22 cellular contexts compared by ENCODE assay signal in the genomic region with DNA sequence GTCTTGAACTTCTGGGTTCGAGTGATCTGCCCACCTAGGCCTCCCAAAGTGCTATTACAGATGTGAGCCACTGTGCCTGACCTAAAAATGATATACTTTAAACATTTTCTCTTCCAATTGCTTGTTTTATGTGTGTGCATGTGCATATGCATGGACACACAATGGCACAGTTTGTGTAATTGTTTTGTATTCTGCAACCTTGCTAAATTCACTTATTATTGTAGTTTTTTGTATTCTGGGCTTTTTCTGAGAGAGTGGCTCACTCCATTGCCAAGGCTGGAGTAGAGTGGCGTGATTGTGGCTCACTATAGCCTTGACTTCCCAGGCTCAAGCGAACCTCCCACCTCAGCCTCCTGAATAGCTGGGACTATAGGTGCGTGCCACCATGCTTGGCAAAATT.
"Had no signal": no experiment of that assay in that cellular context is flagged by ENCODE, and none has a peak within 500 bp of the region (broad histone marks: within the 10 kb centered on the region; RNA-seq: fewer than 3 reads in every experiment).

No MANE protein-coding gene starts in this region.

- H3K9ac ChIP-seq: SK-N-SH had no signal

- DNase-seq: Karpas-422, KG1, MM.1S, NCI-H1092 treated with DMSO at 0.1 percent for 48 hours, NCI-H1436, NCI-H187, NCI-H2029, NCI-H2081 treated with DMSO at 0.1 percent for 48 hours, NCI-H2171, NCI-H226, NCI-H446, NCI-H510A, NCI-H524 treated with DMSO at 0.1 percent for 48 hours, NCI-H69, NCI-H774, SHP77, SK-N-SH, SW 1271 had no signal

- H3K4me2 ChIP-seq: SK-N-SH had no signal

- H3K27ac ChIP-seq: HL-60, RWPE1 had no signal

- FAIRE-seq: HTR-8/SVneo, RCC 7860 had no signal

- H3K9me3 ChIP-seq: SK-N-SH had no signal
